Comparison of ENCODE assay signal across 8 cellular contexts in genomic region chr6:144334150-144334708, GRCh38. TPM values are rescaled to one million over a fixed set of nuclear protein-coding genes. Genes with fewer than 3 reads are reported as not detected.
DNase-seq lines count a peak whose midpoint lies in the region; ATAC-seq and TF ChIP-seq lines count a peak whose summit lies in the region.

No MANE protein-coding gene starts in this region.

- CTCF ChIA-PET in HEK293T (lab: Yijun Ruan, JAX), result no interaction called here

- ATAC-seq in GM19351 (IDR thresholded peaks at IDR 0.05; ENCODE audit: unreplicated experiment) (peak; percentile 64), HG03103 (IDR thresholded peaks at IDR 0.05; ENCODE audit: low read depth, unreplicated experiment) (peak; percentile 51)

- TF ChIP-seq EP300 in ovary (IDR thresholded peaks at IDR 0.05), result no peak

- TF ChIP-seq POLR2A in ovary (IDR thresholded peaks at IDR 0.05), result no peak

- intact Hi-C loops in ovary (cut with DNase I), result no loop called here

- H3K4me1 ChIP-seq in effector memory CD4-positive, alpha-beta T cell (ENCODE audit: control insufficient read depth, insufficient read depth, low read length, poor library complexity, severe bottlenecking), result peaks cover 31% of the 10 kb centered on the region
- H3K4me1 ChIP-seq in ovary (ENCODE audit: insufficient read depth), result peaks cover 21% of the 10 kb centered on the region

- no peaks in the 10 kb centered on the region for H3K9me3 ChIP-seq in effector memory CD4-positive, alpha-beta T cell (ENCODE audit: control insufficient read depth, low read length)
- no peaks in the 10 kb centered on the region for H3K9me3 ChIP-seq in ovary

- no peaks in the 10 kb centered on the region for H3K27me3 ChIP-seq in effector memory CD4-positive, alpha-beta T cell (replicated peaks; ENCODE audit: control insufficient read depth, insufficient read depth, low read length, poor library complexity, severe bottlenecking)
- H3K27me3 ChIP-seq in ovary, result no peaks in the 10 kb centered on the region

- no peaks in the 10 kb centered on the region for H3K36me3 ChIP-seq in effector memory CD4-positive, alpha-beta T cell (ENCODE audit: control insufficient read depth, insufficient read depth, low read length)
- H3K36me3 ChIP-seq in ovary, result no peaks in the 10 kb centered on the region

- POLR2A ChIA-PET in HEK293T (lab: Yijun Ruan, JAX), result no interaction called here

- DNase-seq in T-helper 22 cell (ENCODE audit: low read depth) (peak; percentile 62), nucleus accumbens (lab: John Stamatoyannopoulos, UW) (no peak), HEK293T (ENCODE audit: extremely low spot score) (no peak), ovary (no peak)
- DNase-seq in effector memory CD4-positive, alpha-beta T cell, result peak; percentile 49 to 65 (median 52)
- peak; percentile 38 for DNase-seq in stimulated activated CD8-positive, alpha-beta memory T cell treated with anti-CD3 and anti-CD28 coated beads, Interleukin-4, amount 100 ng/mL, for 1 hour (ENCODE audit: low read depth in 2 of 2, low spot score in 1 of 2)

- peak overlapping the region; percentile 49 for H3K27ac ChIP-seq in effector memory CD4-positive, alpha-beta T cell (ENCODE audit: insufficient read depth, low read length, poor library complexity, severe bottlenecking)
- H3K27ac ChIP-seq in ovary, result no peak overlapping the region

- 85 to 90% (median 87%) methylated on average over 12 of the region's 12 CpGs for WGBS in ovary, 3 donors

- no peak for TF ChIP-seq CTCF in ovary (IDR thresholded peaks at IDR 0.05)

- peak overlapping the region; percentile 49 for H3K4me3 ChIP-seq in effector memory CD4-positive, alpha-beta T cell (ENCODE audit: insufficient read depth, low read depth, low read length, poor library complexity, severe bottlenecking)
- H3K4me3 ChIP-seq in ovary, result no peak overlapping the region

TF ChIP-seq in HEK293T, 16 proteins besides CTCF, POLR2A, EP300 and RAD21:
- TF ChIP-seq FOXA1 (IDR thresholded peaks at IDR 0.05) (no peak), NFRKB (IDR thresholded peaks at IDR 0.05) (no peak), ARNT (IDR thresholded peaks at IDR 0.05) (no peak), FOXK2 (IDR thresholded peaks at IDR 0.05) (no peak), L3MBTL2 (conservative IDR thresholded peaks at IDR 0.05) (no peak), CTBP1 (IDR thresholded peaks at IDR 0.05; ENCODE audit: borderline replicate concordance) (no peak), PKNOX1 (IDR thresholded peaks at IDR 0.05) (no peak), FOXM1 (IDR thresholded peaks at IDR 0.05; ENCODE audit: borderline replicate concordance) (no peak), HDGF (IDR thresholded peaks at IDR 0.05; ENCODE audit: borderline replicate concordance) (no peak), LEF1 (IDR thresholded peaks at IDR 0.05; ENCODE audit: borderline replicate concordance) (no peak), SP1 (IDR thresholded peaks at IDR 0.05) (no peak), SUZ12 (IDR thresholded peaks at IDR 0.05) (no peak), ZNF384 (IDR thresholded peaks at IDR 0.05) (no peak), BHLHE40 (IDR thresholded peaks at IDR 0.05; ENCODE audit: borderline replicate concordance) (no peak), TARDBP (IDR thresholded peaks at IDR 0.05) (no peak), ELF4 (IDR thresholded peaks at IDR 0.05) (no peak)
TF ChIP-seq in HEK293T: peak in this region for 0.

RNA-seq across cellular contexts. Expression of gene UTRN, which starts 49.1 kb away (rescaled TPM):
- 100 to 1,000 TPM; 105 to 155 (median 132) TPM for total RNA-seq in ovary
- 10 to 100 TPM; 27.6 to 63.0 TPM for polyA plus RNA-seq in ovary

Comparison
In these comparisons a context has a peak if more than half of its experiments do, and no peak if none do; other contexts are left out.
1. DNase-seq: peak in T-helper 22 cell (single experiment), effector memory CD4-positive, alpha-beta T cell (3 of 3) and stimulated activated CD8-positive, alpha-beta memory T cell treated with anti-CD3 and anti-CD28 coated beads, Interleukin-4, amount 100 ng/mL, for 1 hour (2 of 2); none in nucleus accumbens (0 of 56), HEK293T (single experiment) and ovary (0 of 5).